Comparison of ENCODE assay signal across 8 cellular contexts in the genomic region with DNA sequence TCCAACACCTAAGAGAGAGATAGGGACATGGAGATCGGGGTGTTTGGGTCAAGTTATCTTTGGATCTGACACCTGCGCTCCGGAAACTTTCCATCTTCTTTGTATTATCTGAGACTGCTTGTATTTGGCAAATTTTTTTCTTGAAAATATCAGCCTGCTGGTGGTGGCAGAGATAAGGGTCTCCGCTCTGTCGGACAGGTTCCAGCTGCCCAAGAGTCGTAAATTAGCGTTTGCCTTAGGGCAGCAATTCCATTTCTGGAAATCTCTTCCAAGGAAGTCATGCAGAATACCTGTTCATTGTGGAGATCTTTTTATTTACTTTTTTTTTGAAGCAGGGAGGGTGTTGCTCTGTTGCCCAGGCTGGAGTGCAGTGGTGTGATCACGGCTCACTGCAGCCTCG. TPM values are rescaled to one million over a fixed set of nuclear protein-coding genes. Genes with fewer than 3 reads are reported as not detected.
DNase-seq lines count a peak whose midpoint lies in the region; ATAC-seq, FAIRE-seq and TF ChIP-seq lines count a peak whose summit lies in the region.

No MANE protein-coding gene starts in this region.

- H3K9ac ChIP-seq in mucosa of stomach (ENCODE audit: low read length): peak overlapping the region; percentile 39

- no peak overlapping the region for H3K27ac Mint-ChIP-seq in IgD-negative memory B cell

- no peak for FAIRE-seq in bronchial epithelial cell (lab: Jason Lieb, UNC)

- TF ChIP-seq CTCF in BE2C (IDR thresholded peaks at IDR 0.05; ENCODE audit: low read depth, low read length) (no peak), bronchial epithelial cell (IDR thresholded peaks at IDR 0.05; ENCODE audit: insufficient read depth, low read length, severe bottlenecking) (no peak)

- H3K4me3 ChIP-seq in BE2C (ENCODE audit: low read depth, low read length) (peak overlapping the region; percentile 72), bronchial epithelial cell (ENCODE audit: low read depth, low read length) (peak overlapping the region; percentile 37), mucosa of stomach (ENCODE audit: low read length) (peak overlapping the region; percentile 25)

- no peaks in the 10 kb centered on the region for H3K9me3 Mint-ChIP-seq in IgD-negative memory B cell

- peaks cover 9% of the 10 kb centered on the region for H3K27me3 Mint-ChIP-seq in IgD-negative memory B cell

- peaks cover 3% of the 10 kb centered on the region for H3K36me3 Mint-ChIP-seq in IgD-negative memory B cell

- no peaks in the 10 kb centered on the region; the same call in 1 of the 2 replicates for H3K4me1 ChIP-seq in BE2C
- peaks cover 12% of the 10 kb centered on the region for H3K4me1 ChIP-seq in mucosa of stomach (ENCODE audit: control insufficient read depth, insufficient read depth, low read length)

- H3K9me3 ChIP-seq in BE2C (no peaks in the 10 kb centered on the region), mucosa of stomach (ENCODE audit: control insufficient read depth, low read length) (no peaks in the 10 kb centered on the region)

- peak overlapping the region; percentile 40 to 68 (median 58) for H3K4me3 Mint-ChIP-seq in IgD-negative memory B cell

- H3K36me3 ChIP-seq in BE2C (no peaks in the 10 kb centered on the region), bronchial epithelial cell (ENCODE audit: control insufficient read depth, insufficient read depth, low read length) (no peaks in the 10 kb centered on the region), mucosa of stomach (ENCODE audit: control insufficient read depth, insufficient read depth, low read length) (no peaks in the 10 kb centered on the region)

- H3K4me1 Mint-ChIP-seq in IgD-negative memory B cell: peaks cover 3 to 4% (median 3%) of the 10 kb centered on the region in 3 donors

- H3K27me3 ChIP-seq in BE2C (no peaks in the 10 kb centered on the region), bronchial epithelial cell (ENCODE audit: control insufficient read depth, insufficient read depth, low read length) (no peaks in the 10 kb centered on the region), mucosa of stomach (ENCODE audit: control insufficient read depth, insufficient read depth, low read length) (peaks cover 5% of the 10 kb centered on the region)

- DNase-seq in BE2C: peak; percentile 11
- no peak for DNase-seq in bronchial epithelial cell (ENCODE audit: low read depth)
- DNase-seq in DMS79 (lab: John Stamatoyannopoulos, UW): no peak
- DNase-seq in NOMO-1 treated with DMSO at 0.1 percent for 48 hours (lab: John Stamatoyannopoulos, UW; ENCODE audit: unreplicated experiment): no peak

- ATAC-seq in HG03139 (IDR thresholded peaks at IDR 0.05; ENCODE audit: unreplicated experiment): no peak
- ATAC-seq in HG02840 (IDR thresholded peaks at IDR 0.05; ENCODE audit: low FRiP score, unreplicated experiment): no peak

RNA-seq across cellular contexts. Expression of gene CSNK1E, which starts 19.5 kb away (rescaled TPM):
- polyA plus RNA-seq in BE2C (2012; ENCODE audit: insufficient read depth, insufficient read length, low read depth): 460 TPM
- polyA plus RNA-seq in IgD-negative memory B cell: 12.6 TPM
- total RNA-seq in bronchial epithelial cell: 146 and 181 TPM in 2 replicates
